ENCODE assay signal across 8 cellular contexts in genomic region chr11:6473481-6474422, GRCh38. TPM values are rescaled to one million over a fixed set of nuclear protein-coding genes. Genes with fewer than 3 reads are reported as not detected.
DNase-seq lines count a peak whose midpoint lies in the region; ATAC-seq and TF ChIP-seq lines count a peak whose summit lies in the region.

Gene TRIM3, minus strand, starts transcription at chr11:6473941. Its CDS starts 8,246 bp downstream, at chr11:6465695.

- DNase-seq in AG10803 (ENCODE audit: low read depth), result peak; percentile 87
- DNase-seq in NCI-H748 treated with DMSO at 0.1 percent for 48 hours (lab: John Stamatoyannopoulos, UW), result peak; percentile 63
- peak; percentile 59 to 63 for DNase-seq in activated CD8-positive, alpha-beta memory T cell treated with anti-CD3 and anti-CD28 coated beads for 4 hours (ENCODE audit: low read depth in 2 of 2)
- peak; percentile 37 to 50 (median 42) for DNase-seq in effector memory CD8-positive, alpha-beta T cell
- peak; percentile 90 for DNase-seq in mesenchymal stem cell
- peak; percentile 43 for DNase-seq in stimulated activated CD8-positive, alpha-beta memory T cell treated with anti-CD3 and anti-CD28 coated beads, Interleukin-12 subunit alpha, Interleukin-12 subunit beta, amount 100 ng/mL, for 24 hours (ENCODE audit: extremely low read depth)

- peak; percentile 50 for TF ChIP-seq POLR2A in GM19193 (IDR thresholded peaks at IDR 0.05; ENCODE audit: extremely low read depth, insufficient read depth, insufficient read length)

- peak within 1 kb of the TSS; percentile 83 to 90 for H3K27ac Mint-ChIP-seq in effector memory CD8-positive, alpha-beta T cell

- peaks cover 16 to 19% of the 10 kb centered on the region in 2 donors for H3K4me1 Mint-ChIP-seq in effector memory CD8-positive, alpha-beta T cell (ENCODE audit: low read depth in 2 of 2)

- H3K9ac ChIP-seq in mesenchymal stem cell (ENCODE audit: low read length), result peak within 1 kb of the TSS; percentile 96

- H3K4me3 ChIP-seq in AG10803 (ENCODE audit: low read length) (peak within 1 kb of the TSS; percentile 90), mesenchymal stem cell (ENCODE audit: insufficient read depth in 1 of 2, low read depth in 1 of 2, low read length in 2 of 2) (peak within 1 kb of the TSS; percentile 76 to 89)

- no peaks in the 10 kb centered on the region for H3K27me3 Mint-ChIP-seq in effector memory CD8-positive, alpha-beta T cell

- no peak within 1 kb of the TSS for H2AK5ac ChIP-seq in mesenchymal stem cell (ENCODE audit: low read length, severe bottlenecking)

- H3K9me3 ChIP-seq in mesenchymal stem cell (ENCODE audit: control insufficient read depth, low read length), result no peaks in the 10 kb centered on the region

- H3K4me2 ChIP-seq in mesenchymal stem cell (ENCODE audit: low read length, poor library complexity, severe bottlenecking), result peak within 1 kb of the TSS; percentile 90

- H3K4me1 ChIP-seq in mesenchymal stem cell (ENCODE audit: control insufficient read depth, insufficient read depth, low read depth, low read length), result peaks cover 11% of the 10 kb centered on the region

- H4K8ac ChIP-seq in mesenchymal stem cell (ENCODE audit: low read length), result peak within 1 kb of the TSS; percentile 53

- TF ChIP-seq CTCF in AG10803 (conservative IDR thresholded peaks at IDR 0.05; ENCODE audit: low read length), result peak; percentile 51

- no peak within 1 kb of the TSS for H2BK120ac ChIP-seq in mesenchymal stem cell (ENCODE audit: low read depth, low read length)

- peak within 1 kb of the TSS; percentile 88 to 89 for H3K4me3 Mint-ChIP-seq in effector memory CD8-positive, alpha-beta T cell

- H2BK12ac ChIP-seq in mesenchymal stem cell (ENCODE audit: low read length in 2 of 2), result peak within 1 kb of the TSS in 1 of 2 experiments; percentile 55

- no peaks in the 10 kb centered on the region for H3K9me3 Mint-ChIP-seq in effector memory CD8-positive, alpha-beta T cell

- H3K36me3 ChIP-seq in mesenchymal stem cell (ENCODE audit: control insufficient read depth in 1 of 2, insufficient read depth in 2 of 2, low read depth in 1 of 2, low read length in 2 of 2), result peaks cover 30 to 31% of the 10 kb centered on the region in 2 experiments

- peak; percentile 46 for ATAC-seq in HG03457 (IDR thresholded peaks at IDR 0.05; ENCODE audit: unreplicated experiment)
- peak; percentile 79 for ATAC-seq in effector memory CD8-positive, alpha-beta T cell (replicated peaks)

- H3K4ac ChIP-seq in mesenchymal stem cell (ENCODE audit: low read depth in 1 of 2, low read length in 2 of 2), result peak within 1 kb of the TSS; percentile 43 to 92

- H2AFZ ChIP-seq in mesenchymal stem cell (ENCODE audit: low read depth, low read length), result peak within 1 kb of the TSS; percentile 76

- H3K79me1 ChIP-seq in mesenchymal stem cell (replicated peaks; ENCODE audit: low read length, poor library complexity, severe bottlenecking), result peaks cover 26% of the 10 kb centered on the region

- WGBS in mesenchymal stem cell, result under 1% methylated on average over 51 of the region's 87 CpGs

- H3K14ac ChIP-seq in mesenchymal stem cell (ENCODE audit: low read length in 2 of 2), result peak within 1 kb of the TSS in 1 of 2 experiments; percentile 95

- peak within 1 kb of the TSS; percentile 56 to 86 for H3K18ac ChIP-seq in mesenchymal stem cell (ENCODE audit: low read depth in 1 of 2, low read length in 2 of 2)

- no peak within 1 kb of the TSS for H2BK5ac ChIP-seq in mesenchymal stem cell (ENCODE audit: low read depth, low read length, poor library complexity, severe bottlenecking)

- H2BK15ac ChIP-seq in mesenchymal stem cell (ENCODE audit: low read depth, poor library complexity, severe bottlenecking), result peak within 1 kb of the TSS; percentile 6

- H3K23ac ChIP-seq in mesenchymal stem cell (ENCODE audit: low read length in 2 of 2), result peak within 1 kb of the TSS in 1 of 2 experiments; percentile 92

- no peaks in the 10 kb centered on the region for H3K27me3 ChIP-seq in mesenchymal stem cell (ENCODE audit: control insufficient read depth in 1 of 2, insufficient read depth in 1 of 2, low read length in 2 of 2)

- peak within 1 kb of the TSS; percentile 70 for H4K91ac ChIP-seq in mesenchymal stem cell (ENCODE audit: low read length)

- H3K27ac ChIP-seq in mesenchymal stem cell (ENCODE audit: low read length, poor library complexity, severe bottlenecking), result peak within 1 kb of the TSS; percentile 92

- H3K36me3 Mint-ChIP-seq in effector memory CD8-positive, alpha-beta T cell (ENCODE audit: insufficient read depth), result peaks cover 16% of the 10 kb centered on the region

RNA-seq across cellular contexts. Expression of gene TRIM3, which starts in this region (rescaled TPM):
- 16.3 TPM for polyA plus RNA-seq in mesenchymal stem cell (2013, experiment 1 of 2)
- 14.9 TPM for polyA plus RNA-seq in mesenchymal stem cell (2013, experiment 2 of 2)

Comparison
In these comparisons a context has a peak if more than half of its experiments do, and no peak if none do; other contexts are left out.
1. Peak in every context shown above with its lines: DNase-seq, ATAC-seq, H3K4me3 ChIP-seq and H3K27ac ChIP-seq.